14 cellular contexts compared by ENCODE assay signal in genomic region chr16:54180421-54181359, GRCh38.
DNase-seq lines count a peak whose midpoint lies in the region; TF ChIP-seq lines count a peak whose summit lies in the region.
"Had no signal": no experiment of that assay in that cellular context is flagged by ENCODE, and none has a peak within 500 bp of the region (broad histone marks: within the 10 kb centered on the region; RNA-seq: fewer than 3 reads in every experiment).

No MANE protein-coding gene starts in this region.

- no peak overlapping the region for H3K9ac ChIP-seq in liver (ENCODE audit: low read depth in 1 of 2, low read length in 2 of 2)

- H3K27me3 ChIP-seq in liver (ENCODE audit: control insufficient read depth in 4 of 4, insufficient read depth in 4 of 4, low read length in 3 of 4): no peaks in the 10 kb centered on the region

- no peak overlapping the region for H3K4me3 ChIP-seq in AG10803 (ENCODE audit: low read length)
- H3K4me3 ChIP-seq in epithelial cell of proximal tubule (ENCODE audit: low read depth, low read length): no peak overlapping the region
- peak overlapping the region in 1 of 3 donors; percentile 1 for H3K4me3 ChIP-seq in liver (ENCODE audit: low read depth in 1 of 3, low read length in 3 of 3)
- H3K4me3 ChIP-seq: GM12878, GM23338 had no signal

- DNase-seq in AG10803 (ENCODE audit: low read depth): peak; percentile 8
- DNase-seq in HuH-7 (ENCODE audit: low spot score): peak; percentile 56
- peak; percentile 84 for DNase-seq in epithelial cell of proximal tubule (ENCODE audit: low read depth)
- no peak for DNase-seq in hepatic stellate cell (ENCODE audit: low spot score)
- DNase-seq in HK-2 (ENCODE audit: unreplicated experiment): no peak
- no peak for DNase-seq in activated CD4-positive, alpha-beta T cell treated with anti-CD3 and anti-CD28 coated beads for 4 hours
- DNase-seq in NCI-H2227 (lab: John Stamatoyannopoulos, UW; ENCODE audit: unreplicated experiment): no peak
- DNase-seq: CD8-positive, alpha-beta T cell; COR-L47; DMS79; H7 had no signal

- WGBS in liver: 60% methylated on average over 3 of the region's 3 CpGs

- TF ChIP-seq CTCF in AG10803 (conservative IDR thresholded peaks at IDR 0.05; ENCODE audit: low read length) (no peak), epithelial cell of proximal tubule (conservative IDR thresholded peaks at IDR 0.05; ENCODE audit: low read depth, low read length) (no peak), liver (IDR thresholded peaks at IDR 0.05; ENCODE audit: low read depth, low read length, missing input control) (no peak)

- peak overlapping the region; percentile 50 for H3K27ac ChIP-seq in liver (ENCODE audit: low read depth in 1 of 2, low read length in 2 of 2)

- peak; percentile 49 to 60 for TF ChIP-seq RAD21 in liver (IDR thresholded peaks at IDR 0.05)

- peaks cover 12 to 39% (median 21%) of the 10 kb centered on the region in 4 donors for H3K4me1 ChIP-seq in liver (ENCODE audit: control insufficient read depth in 4 of 4, insufficient read depth in 4 of 4, low read length in 3 of 4)

- no peaks in the 10 kb centered on the region for H3K9me3 ChIP-seq in liver (ENCODE audit: control insufficient read depth in 4 of 4, low read length in 3 of 4)

- no peaks in the 10 kb centered on the region for H3K36me3 ChIP-seq in liver (ENCODE audit: control insufficient read depth in 4 of 4, insufficient read depth in 3 of 4, low read depth in 1 of 4, low read length in 3 of 4)

TF ChIP-seq in liver, 16 proteins besides CTCF, POLR2A, EP300 and RAD21:
- TF ChIP-seq NR2F2 (IDR thresholded peaks at IDR 0.05) (no peak), GABPA (IDR thresholded peaks at IDR 0.05 in 1 of 2, conservative IDR thresholded peaks at IDR 0.05 in 1 of 2) (peak in 1 of 2 donors; percentile 37), SP1 (IDR thresholded peaks at IDR 0.05) (peak; percentile 81), YY1 (IDR thresholded peaks at IDR 0.05) (peak; percentile 63), JUND (IDR thresholded peaks at IDR 0.05) (peak; percentile 86 to 87), REST (IDR thresholded peaks at IDR 0.05) (peak; percentile 50), EGR1 (IDR thresholded peaks at IDR 0.05; ENCODE audit: low read depth in 2 of 2) (peak in 1 of 2 donors; percentile 84), MAX (IDR thresholded peaks at IDR 0.05) (peak; percentile 90), FOXA2 (IDR thresholded peaks at IDR 0.05) (peak; percentile 53), ZBTB33 (IDR thresholded peaks at IDR 0.05) (peak; percentile 63), HNF4A (conservative IDR thresholded peaks at IDR 0.05) (peak; percentile 94), RXRA (IDR thresholded peaks at IDR 0.05) (peak; percentile 80 to 89), FOXA1 (IDR thresholded peaks at IDR 0.05) (no peak), TAF1 (conservative IDR thresholded peaks at IDR 0.05) (no peak), ATF3 (IDR thresholded peaks at IDR 0.05) (peak; percentile 25), HNF4G (IDR thresholded peaks at IDR 0.05) (peak; percentile 75)

Comparison
In these comparisons a context has a peak if more than half of its experiments do, and no peak if none do; other contexts are left out.
1. DNase-seq: peak in AG10803 (single experiment), HuH-7 (single experiment) and epithelial cell of proximal tubule (single experiment); none in hepatic stellate cell (single experiment), HK-2 (single experiment), activated CD4-positive, alpha-beta T cell treated with anti-CD3 and anti-CD28 coated beads for 4 hours (0 of 2) and NCI-H2227 (single experiment).